ENCODE assay signal across 13 cellular contexts in genomic region chr1:80892452-80892995, GRCh38.
DNase-seq lines count a peak whose midpoint lies in the region; ATAC-seq, FAIRE-seq and TF ChIP-seq lines count a peak whose summit lies in the region.
"Had no signal": no experiment of that assay in that cellular context is flagged by ENCODE, and none has a peak within 500 bp of the region (broad histone marks: within the 10 kb centered on the region; RNA-seq: fewer than 3 reads in every experiment).

No MANE protein-coding gene starts in this region.

- TF ChIP-seq CTCF in foreskin keratinocyte (conservative IDR thresholded peaks at IDR 0.05): no peak
- TF ChIP-seq CTCF in pancreas (IDR thresholded peaks at IDR 0.05): no peak

- H3K4me1 ChIP-seq in foreskin keratinocyte (no peaks in the 10 kb centered on the region), pancreas (no peaks in the 10 kb centered on the region)

- FAIRE-seq in pancreas (lab: Jason Lieb, UNC): no peak

- peak overlapping the region; percentile 62 for H3K9ac ChIP-seq in SK-N-MC (ENCODE audit: insufficient read length)

- intact Hi-C loops in sciatic nerve (cut with DNase I): no loop called here
- intact Hi-C loops in pancreas (cut with DNase I): no loop called here

- 30 to 31% methylated on average over 4 of the region's 4 CpGs for WGBS in pancreas, 2 donors

- H3K27me3 ChIP-seq in foreskin keratinocyte (no peaks in the 10 kb centered on the region), pancreas (no peaks in the 10 kb centered on the region)
- H3K27me3 ChIP-seq: sigmoid colon had no signal

- H3K27ac ChIP-seq in SK-N-MC: peak overlapping the region; percentile 72
- no peak overlapping the region for H3K27ac ChIP-seq in foreskin keratinocyte
- no peak overlapping the region for H3K27ac ChIP-seq in pancreas

- H3K9me3 ChIP-seq in SK-N-MC (ENCODE audit: low read depth, low read length) (no peaks in the 10 kb centered on the region), pancreas (no peaks in the 10 kb centered on the region)
- H3K9me3 ChIP-seq: mucosa of descending colon, sigmoid colon had no signal

- H3K36me3 ChIP-seq in SK-N-MC (ENCODE audit: insufficient read depth, low read length): no peaks in the 10 kb centered on the region
- H3K36me3 ChIP-seq in pancreas: no peaks in the 10 kb centered on the region
- H3K36me3 ChIP-seq: sigmoid colon had no signal

- peak overlapping the region; percentile 37 for H3K4me3 ChIP-seq in SK-N-MC
- H3K4me3 ChIP-seq in pancreas: no peak overlapping the region
- H3K4me3 ChIP-seq: mucosa of descending colon, sigmoid colon had no signal

- ATAC-seq in HG02623 (IDR thresholded peaks at IDR 0.05; ENCODE audit: unreplicated experiment) (peak; percentile 52), foreskin keratinocyte (peak; percentile 41), sciatic nerve (peak; percentile 64), GM21717 (IDR thresholded peaks at IDR 0.05; ENCODE audit: unreplicated experiment) (no peak), pancreas (no peak)
- ATAC-seq: activated CD4-positive, alpha-beta T cell treated with anti-CD3 and anti-CD28 coated beads for 36 hours; CD8-positive, alpha-beta T cell; mucosa of descending colon had no signal

- DNase-seq in SK-N-MC (ENCODE audit: low read depth, low spot score) (no peak), foreskin keratinocyte (peak; percentile 1 to 12), sciatic nerve (ENCODE audit: low spot score) (no peak), HuH-7.5 (ENCODE audit: low spot score) (no peak), pancreas (no peak)
- DNase-seq: activated CD4-positive, alpha-beta T cell treated with anti-CD3 and anti-CD28 coated beads for 36 hours; activated T-cell treated with anti-CD3 and anti-CD28 coated beads, Interleukin-2, amount 50 U/mL, for 48 hours; CD8-positive, alpha-beta T cell; mucosa of descending colon; NCI-H1694 treated with DMSO at 0.1 percent for 48 hours; sigmoid colon had no signal

Comparison
In these comparisons a context has a peak if more than half of its experiments do, and no peak if none do; other contexts are left out.
1. ATAC-seq: peak in HG02623 (single experiment), foreskin keratinocyte (single experiment) and sciatic nerve (single experiment); none in GM21717 (single experiment) and pancreas (0 of 4).
2. DNase-seq: peak in foreskin keratinocyte (2 of 2); none in SK-N-MC (single experiment), sciatic nerve (single experiment), HuH-7.5 (single experiment) and pancreas (0 of 6).